Comparison of ENCODE assay signal across 16 cellular contexts in genomic region chr10:60920479-60920878, GRCh38. TPM values are rescaled to one million over a fixed set of nuclear protein-coding genes. Genes with fewer than 3 reads are reported as not detected.
A peak's percentile ranks its signal among the peaks of the same experiment; 100 is the strongest.
DNase-seq lines count a peak whose midpoint lies in the region; ATAC-seq and TF ChIP-seq lines count a peak whose summit lies in the region.
"Had no signal": no experiment of that assay in that cellular context is flagged by ENCODE, and none has a peak within 500 bp of the region (broad histone marks: within the 10 kb centered on the region; RNA-seq: fewer than 3 reads in every experiment).

No MANE protein-coding gene starts in this region.

- H4K91ac ChIP-seq in IMR-90 (ENCODE audit: insufficient read depth, low read depth, low read length), result no peak overlapping the region

- CTCF ChIA-PET in IMR-90 (lab: Yijun Ruan, JAX), result no interaction called here
- CTCF ChIA-PET in activated CD4-positive, alpha-beta memory T cell treated with anti-CD3 and anti-CD28 coated beads, Interleukin-2, amount 10 ng/mL, durations not matched to agents 7 days and 5 days (lab: Charles Lee), result no interaction called here

- no peaks in the 10 kb centered on the region for H3K9me3 Mint-ChIP-seq in activated CD4-positive, alpha-beta memory T cell treated with anti-CD3 and anti-CD28 coated beads, Interleukin-2, amount 10 ng/mL, durations not matched to agents 7 days and 5 days
- H3K9me3 Mint-ChIP-seq: CD4-positive, alpha-beta T cell had no signal

- BruUV-seq in IMR-90 (replicated peaks; lab: Mats Ljungman, UMichigan), result no TSS peak

- no peak overlapping the region for H2BK15ac ChIP-seq in IMR-90 (ENCODE audit: low read depth, low read length)

- no peak overlapping the region for H3K27ac ChIP-seq in IMR-90 (ENCODE audit: insufficient read depth, low read length)
- peak overlapping the region; percentile 47 for H3K27ac ChIP-seq in psoas muscle
- no peak overlapping the region for H3K27ac ChIP-seq in sigmoid colon
- H3K27ac ChIP-seq: BLaER1 treated with 17β-estradiol and CSF1 and Interleukin-3, amounts not matched to agents 10 nM and 100 nM; C4-2B had no signal

- no peak overlapping the region for H3K14ac ChIP-seq in IMR-90 (replicated peaks; ENCODE audit: low read depth, low read length)

- H3K23ac ChIP-seq in IMR-90 (ENCODE audit: low read depth, low read length), result no peak overlapping the region

- no peak for DNase-seq in IMR-90
- no peak for DNase-seq in psoas muscle
- no peak for DNase-seq in ACHN
- no peak for DNase-seq in sigmoid colon
- no peak for DNase-seq in activated CD4-positive, alpha-beta memory T cell treated with anti-CD3 and anti-CD28 coated beads, Interleukin-2, amount 10 ng/mL, durations not matched to agents 7 days and 5 days
- DNase-seq: 8988T; AML-193; Caco-2; Calu3; CD4-positive, alpha-beta T cell; CD8-positive, alpha-beta T cell; DMS79 treated with DMSO at 0.1 percent for 48 hours; GF-D8 had no signal

- H2AK5ac ChIP-seq in IMR-90 (ENCODE audit: low read depth, low read length), result peak overlapping the region; percentile 0; the same call in 1 of the 2 replicates

- TF ChIP-seq CTCF in IMR-90 (conservative IDR thresholded peaks at IDR 0.05; ENCODE audit: low read depth, low read length) (no peak), psoas muscle (IDR thresholded peaks at IDR 0.05) (no peak), sigmoid colon (IDR thresholded peaks at IDR 0.05) (no peak)

- H2AK9ac ChIP-seq in IMR-90 (replicated peaks; ENCODE audit: low read depth, low read length, poor library complexity), result no peak overlapping the region

- peaks cover 42 to 65% of the 10 kb centered on the region in 2 experiments for H3K79me1 ChIP-seq in IMR-90 (ENCODE audit: low read depth in 1 of 2, low read length in 2 of 2)

- no peak overlapping the region for H3K4me2 ChIP-seq in IMR-90 (ENCODE audit: low read depth, low read length)

- no peaks in the 10 kb centered on the region; the same call in 1 of the 2 replicates for H3K36me3 ChIP-seq in IMR-90 (ENCODE audit: control insufficient read depth, insufficient read depth, low read length)
- no peaks in the 10 kb centered on the region for H3K36me3 ChIP-seq in psoas muscle (ENCODE audit: insufficient read depth in 1 of 2, low read depth in 1 of 2)
- peaks cover 0 to 4% (median 0%) of the 10 kb centered on the region in 4 donors for H3K36me3 ChIP-seq in sigmoid colon

- in situ Hi-C loops in IMR-90 (cut with MboI; ENCODE audit: low sequenced_read_pairs) (no loop called here), ACHN (cut with HindIII; ENCODE audit: low pct_ligation_motif_present, low pct_unique_long_range_greater_than_20kb, low sequenced_read_pairs) (no loop called here)

- no peak overlapping the region for H3K4me3 Mint-ChIP-seq in activated CD4-positive, alpha-beta memory T cell treated with anti-CD3 and anti-CD28 coated beads, Interleukin-2, amount 10 ng/mL, durations not matched to agents 7 days and 5 days
- H3K4me3 Mint-ChIP-seq: B cell; CD4-positive, alpha-beta T cell; CD8-positive, alpha-beta T cell had no signal

- H3K9me3 ChIP-seq in IMR-90 (ENCODE audit: control insufficient read depth, insufficient read depth, low read length), result peaks cover 2% of the 10 kb centered on the region; the same call in 1 of the 2 replicates
- H3K9me3 ChIP-seq in psoas muscle, result peaks cover 7% of the 10 kb centered on the region
- H3K9me3 ChIP-seq in sigmoid colon, result no peaks in the 10 kb centered on the region
- H3K9me3 ChIP-seq: Caco-2 had no signal

- no peak overlapping the region for H3K9ac ChIP-seq in IMR-90 (ENCODE audit: low read depth, low read length)
- H3K9ac ChIP-seq: BLaER1 treated with 17β-estradiol and CSF1 and Interleukin-3, amounts not matched to agents 10 nM and 100 nM had no signal

- H3K27me3 ChIP-seq in IMR-90 (ENCODE audit: control insufficient read depth, insufficient read depth, low read length) (no peaks in the 10 kb centered on the region), psoas muscle (ENCODE audit: insufficient read depth in 3 of 3, low read length in 2 of 3) (no peaks in the 10 kb centered on the region), sigmoid colon (no peaks in the 10 kb centered on the region)
- H3K27me3 ChIP-seq: BLaER1 treated with 17β-estradiol and CSF1 and Interleukin-3, amounts not matched to agents 10 nM and 100 nM had no signal

- H2BK120ac ChIP-seq in IMR-90 (ENCODE audit: low read depth, low read length), result peak overlapping the region; percentile 12; the same call in 1 of the 2 replicates

- intact Hi-C loops in IMR-90 (cut with micrococcal nuclease), result no loop called here
- intact Hi-C loops in psoas muscle (cut with DNase I), result no loop called here
- intact Hi-C loops in sigmoid colon (cut with DNase I), result no loop called here

- TF ChIP-seq RAD21 in IMR-90 (IDR thresholded peaks at IDR 0.05; ENCODE audit: low read length), result no peak

- H3K27me3 Mint-ChIP-seq in activated CD4-positive, alpha-beta memory T cell treated with anti-CD3 and anti-CD28 coated beads, Interleukin-2, amount 10 ng/mL, durations not matched to agents 7 days and 5 days, result peaks cover 3% of the 10 kb centered on the region

- H2AFZ ChIP-seq in IMR-90 (replicated peaks; ENCODE audit: low read length, poor library complexity), result no peak overlapping the region

- H3K4ac ChIP-seq in IMR-90 (ENCODE audit: low read depth, low read length), result no peak overlapping the region

- ATAC-seq in IMR-90 (ENCODE audit: low read depth) (no peak), psoas muscle (no peak)
- ATAC-seq: CD8-positive, alpha-beta T cell had no signal

- no peak overlapping the region for H4K8ac ChIP-seq in IMR-90 (ENCODE audit: low read depth in 2 of 2, low read length in 2 of 2)

- no peaks in the 10 kb centered on the region; the same call in 1 of the 2 replicates for H4K20me1 ChIP-seq in IMR-90 (ENCODE audit: insufficient read depth, low read length)
- H4K20me1 ChIP-seq: BLaER1 treated with 17β-estradiol and CSF1 and Interleukin-3, amounts not matched to agents 10 nM and 100 nM had no signal

- H3K4me3 ChIP-seq in IMR-90 (ENCODE audit: insufficient read depth, low read depth, low read length) (no peak overlapping the region), psoas muscle (no peak overlapping the region), sigmoid colon (no peak overlapping the region)
- H3K4me3 ChIP-seq: BLaER1 treated with 17β-estradiol and CSF1 and Interleukin-3, amounts not matched to agents 10 nM and 100 nM had no signal

- no peak overlapping the region for H3K18ac ChIP-seq in IMR-90 (ENCODE audit: low read depth, low read length)

- no peaks in the 10 kb centered on the region for H3K36me3 Mint-ChIP-seq in activated CD4-positive, alpha-beta memory T cell treated with anti-CD3 and anti-CD28 coated beads, Interleukin-2, amount 10 ng/mL, durations not matched to agents 7 days and 5 days (ENCODE audit: low read depth)
- H3K36me3 Mint-ChIP-seq: CD8-positive, alpha-beta T cell had no signal

- H3K4me1 Mint-ChIP-seq in activated CD4-positive, alpha-beta memory T cell treated with anti-CD3 and anti-CD28 coated beads, Interleukin-2, amount 10 ng/mL, durations not matched to agents 7 days and 5 days, result no peaks in the 10 kb centered on the region

- H3K4me1 ChIP-seq in IMR-90 (ENCODE audit: control insufficient read depth, insufficient read depth, low read length) (peaks cover 16% of the 10 kb centered on the region), psoas muscle (peaks cover 68% of the 10 kb centered on the region), sigmoid colon (peaks cover 0 to 9% (median under 1%) of the 10 kb centered on the region in 4 donors)
- H3K4me1 ChIP-seq: Caco-2 had no signal

- H3K56ac ChIP-seq in IMR-90 (ENCODE audit: extremely low read depth, insufficient read depth, low read length), result no peak overlapping the region; the same call in 1 of the 2 replicates

- WGBS in IMR-90 (ENCODE audit: extremely low coverage in 2 of 2, insufficient read length in 1 of 2), 2 experiments, result no CpG with 5 or more reads among the region's 4 CpGs
- 92 to 98% (median 92%) methylated on average over 4 of the region's 4 CpGs for WGBS in psoas muscle, 3 donors
- 92 to 95% methylated on average over 4 of the region's 4 CpGs for WGBS in sigmoid colon, 2 donors

- dilution Hi-C loops in IMR-90 (cut with HindIII; ENCODE audit: low sequenced_read_pairs, unreplicated experiment), result no loop called here

- POLR2A ChIA-PET in IMR-90 (lab: Charles Lee; ENCODE audit: unreplicated experiment), result no interaction called here
- POLR2A ChIA-PET in activated CD4-positive, alpha-beta memory T cell treated with anti-CD3 and anti-CD28 coated beads, Interleukin-2, amount 10 ng/mL, durations not matched to agents 7 days and 5 days (lab: Charles Lee), result no interaction called here

- no peak for TF ChIP-seq POLR2A in IMR-90 (IDR thresholded peaks at IDR 0.05; ENCODE audit: low read depth, low read length)
- TF ChIP-seq POLR2A in sigmoid colon (IDR thresholded peaks at IDR 0.05), result no peak

- H2BK5ac ChIP-seq in IMR-90 (ENCODE audit: low read depth, low read length, poor library complexity, severe bottlenecking), result no peak overlapping the region

- H3K9me1 ChIP-seq in IMR-90 (ENCODE audit: insufficient read depth, low read length), result peaks cover 15% of the 10 kb centered on the region

- no peak overlapping the region for H3K27ac Mint-ChIP-seq in activated CD4-positive, alpha-beta memory T cell treated with anti-CD3 and anti-CD28 coated beads, Interleukin-2, amount 10 ng/mL, durations not matched to agents 7 days and 5 days
- H3K27ac Mint-ChIP-seq: B cell; CD4-positive, alpha-beta T cell; CD8-positive, alpha-beta T cell had no signal

- H2BK20ac ChIP-seq in IMR-90 (ENCODE audit: low read depth, low read length), result no peak overlapping the region

- H4K5ac ChIP-seq in IMR-90 (ENCODE audit: low read depth, low read length), result no peak overlapping the region

- no peak for TF ChIP-seq EP300 in sigmoid colon (IDR thresholded peaks at IDR 0.05)

TF ChIP-seq in IMR-90, 13 proteins besides CTCF, POLR2A, EP300 and RAD21:
- TF ChIP-seq RFX5 (IDR thresholded peaks at IDR 0.05; ENCODE audit: low read depth, low read length) (no peak), NFE2L2 (IDR thresholded peaks at IDR 0.05; ENCODE audit: low read depth, low read length) (no peak), CEBPB (IDR thresholded peaks at IDR 0.05; ENCODE audit: low read depth, low read length) (no peak)

RNA-seq across cellular contexts. Expression of gene RHOBTB1, which starts 23.5 kb away (rescaled TPM):
- total RNA-seq in IMR-90 (2012; rRNA removed) (15.2 and 18.9 TPM in 2 replicates), psoas muscle (10 to 100 TPM; 20.8 to 47.4 (median 30.7) TPM), sigmoid colon (10 to 100 TPM in 3 of 4 donors, 1 to 10 TPM in 1; 8.6 to 25.5 (median 14.3) TPM)
- polyA plus RNA-seq in IMR-90 (2012; rRNA removed) (8.8 and 8.9 TPM in 2 replicates), psoas muscle (10 to 100 TPM in 2 of 3 donors, 1 to 10 TPM in 1; 1.8 to 28.4 (median 13.6) TPM), sigmoid colon (1 to 10 TPM; 3.3 to 6.0 (median 4.9) TPM)
- polyA plus RNA-seq in IMR-90 (2012; cell fraction: cytosol; rRNA removed), result 3.7 and 4.9 TPM in 2 replicates
- 3.6 and 19.2 TPM in 2 replicates for polyA plus RNA-seq in IMR-90 (2012; cell fraction: nucleus; rRNA removed; ENCODE audit: low replicate concordance)
- under 1 TPM in 1 of 2 experiments, not detected in 1; 0.05 TPM for total RNA-seq in activated CD4-positive, alpha-beta memory T cell treated with anti-CD3 and anti-CD28 coated beads, Interleukin-2, amount 10 ng/mL, durations not matched to agents 7 days and 5 days
- total RNA-seq: CD4-positive, alpha-beta T cell; CD8-positive, alpha-beta T cell had no signal

Comparison
In these comparisons a context has a peak if more than half of its experiments do, and no peak if none do; other contexts are left out.
1. RNA of gene RHOBTB1, which starts 23.5 kb away (total RNA-seq): 20.8 to 47.4 TPM in psoas muscle, 8.6 to 25.5 TPM in sigmoid colon and 15.2 to 18.9 TPM in IMR-90; 0.05 TPM in activated CD4-positive, alpha-beta memory T cell treated with anti-CD3 and anti-CD28 coated beads, Interleukin-2, amount 10 ng/mL, durations not matched to agents 7 days and 5 days; every median in the first group is over 4 times any median in the second.